20 cellular contexts compared by ENCODE assay signal in genomic region chr1:7983086-7983778, GRCh38. TPM values are rescaled to one million over a fixed set of nuclear protein-coding genes. Genes with fewer than 3 reads are reported as not detected.
DNase-seq lines count a peak whose midpoint lies in the region; ATAC-seq, FAIRE-seq and TF ChIP-seq lines count a peak whose summit lies in the region.
"Had no signal": no experiment of that assay in that cellular context is flagged by ENCODE, and none has a peak within 500 bp of the region (broad histone marks: within the 10 kb centered on the region; RNA-seq: fewer than 3 reads in every experiment).

No MANE protein-coding gene starts in this region.

- no peaks in the 10 kb centered on the region for H3K9me3 ChIP-seq in heart left ventricle
- no peaks in the 10 kb centered on the region for H3K9me3 ChIP-seq in right cardiac atrium (ENCODE audit: control insufficient read depth, low read length)
- H3K9me3 ChIP-seq in adrenal gland (replicated peaks in 1 of 3): no peaks in the 10 kb centered on the region
- no peaks in the 10 kb centered on the region for H3K9me3 ChIP-seq in right lobe of liver
- H3K9me3 ChIP-seq: HAP-1, tibial nerve had no signal

- H3K27me3 Mint-ChIP-seq in stimulated activated memory B cell treated with anti-CD40 and anti-IgM and Interleukin-4, amounts not matched to agents 10 μg/mL and 1 μg/mL and 100 μg/mL, for 72 hours: no peaks in the 10 kb centered on the region

- intact Hi-C loops in heart left ventricle (cut with DNase I) (loop anchor here in 9 of 10 donors (2.0 to 10.0 kb wide), 11 partner anchors 34 to 872 kb away; partner anchors contain the start of genes ERRFI1 (in 3 of the 9) and SLC45A1 (in 2 of the 9)), right cardiac atrium (cut with DNase I) (loop anchor here in 3 of 4 donors (5.0 to 10.0 kb wide), 3 partner anchors 34 to 332 kb away; partner anchors contain the start of gene SLC45A1 (in 3 of the 3)), adrenal gland (cut with DNase I) (loop anchor here (5.0 kb wide), 2 partner anchors 34 to 329 kb away; no protein-coding TSS in a partner anchor), right lobe of liver (cut with DNase I) (loop anchor here in 1 of 2 donors (5.0 kb wide), 1 partner anchor 364 kb away; no protein-coding TSS in a partner anchor)

- DNase-seq in heart left ventricle (peak in 1 of 5 donors; percentile 41), right cardiac atrium (no peak), adrenal gland (peak in 6 of 7 donors; percentile 42 to 71 (median 58)), right lobe of liver (peak; percentile 39 to 71 (median 61)), NOMO-1 (lab: John Stamatoyannopoulos, UW; ENCODE audit: unreplicated experiment in 2 of 2) (no peak), urothelium cell line (ENCODE audit: low spot score) (no peak)
- DNase-seq: activated naive CD4-positive, alpha-beta T cell; activated T-cell treated with anti-CD3 and anti-CD28 coated beads, Interleukin-2, amount 50 U/mL, for 72 hours; brain microvascular endothelial cell; CD8-positive, alpha-beta memory T cell; NCI-H1417 treated with DMSO at 0.1 percent for 48 hours; NCI-H2227 treated with DMSO at 0.1 percent for 48 hours; small intestine; stimulated activated CD4-positive, alpha-beta T cell treated with anti-CD3 and anti-CD28 coated beads, Interleukin-1b, Interleukin-23, amount 100 ng/mL, for 48 hours had no signal

- no peak for TF ChIP-seq CTCF in heart left ventricle (IDR thresholded peaks at IDR 0.05)
- no peak for TF ChIP-seq CTCF in adrenal gland (IDR thresholded peaks at IDR 0.05)
- no peak for TF ChIP-seq CTCF in right lobe of liver (IDR thresholded peaks at IDR 0.05)

- H3K4me1 ChIP-seq in heart left ventricle (peaks cover 0 to 24% (median 7%) of the 10 kb centered on the region in 12 donors), right cardiac atrium (ENCODE audit: control insufficient read depth, insufficient read depth, low read length) (peaks cover 1% of the 10 kb centered on the region), adrenal gland (replicated peaks in 1 of 2) (peaks cover 8 to 14% of the 10 kb centered on the region in 2 donors), right lobe of liver (peaks cover 0 to 27% (median 2%) of the 10 kb centered on the region in 4 donors)
- H3K4me1 ChIP-seq: HAP-1 had no signal

- FAIRE-seq in urothelium cell line (lab: Jason Lieb, UNC): no peak
- FAIRE-seq: HTR-8/SVneo, small intestine had no signal

- 86 to 91% (median 89%) methylated on average over 15 of the region's 15 CpGs for WGBS in heart left ventricle, 4 donors
- 92% methylated on average over 15 of the region's 15 CpGs for WGBS in right cardiac atrium
- WGBS in adrenal gland, 4 donors: 75 to 87% (median 80%) methylated on average over 11 to 15 of the region's 15 CpGs
- WGBS in right lobe of liver (ENCODE audit: insufficient coverage, low coverage, low lambda C conversion rate, missing lambda C conversion rate): 49% methylated on average over 12 of the region's 15 CpGs

- H3K4me3 ChIP-seq in heart left ventricle: no peak overlapping the region
- H3K4me3 ChIP-seq in right cardiac atrium (ENCODE audit: low read length): no peak overlapping the region
- no peak overlapping the region for H3K4me3 ChIP-seq in adrenal gland
- no peak overlapping the region for H3K4me3 ChIP-seq in right lobe of liver
- H3K4me3 ChIP-seq: HAP-1, tibial nerve had no signal

- TF ChIP-seq POLR2A in heart left ventricle (IDR thresholded peaks at IDR 0.05) (no peak), adrenal gland (IDR thresholded peaks at IDR 0.05) (no peak), right lobe of liver (IDR thresholded peaks at IDR 0.05) (no peak)

- H3K27ac ChIP-seq in heart left ventricle: no peak overlapping the region
- no peak overlapping the region for H3K27ac ChIP-seq in right cardiac atrium (ENCODE audit: low read length)
- peak overlapping the region in 3 of 5 donors; percentile 2 to 26 (median 20) for H3K27ac ChIP-seq in adrenal gland
- peak overlapping the region in 1 of 3 donors; percentile 18 for H3K27ac ChIP-seq in right lobe of liver

- peaks cover 59% of the 10 kb centered on the region for H3K36me3 Mint-ChIP-seq in stimulated activated memory B cell treated with anti-CD40 and anti-IgM and Interleukin-4, amounts not matched to agents 10 μg/mL and 1 μg/mL and 100 μg/mL, for 72 hours

- ATAC-seq in heart left ventricle (peak in 3 of 4 donors; percentile 57 to 77 (median 62)), right cardiac atrium (no peak), right lobe of liver (peak; percentile 57 to 81 (median 74)), HG03108 (IDR thresholded peaks at IDR 0.05; ENCODE audit: unreplicated experiment) (no peak)
- ATAC-seq in stimulated activated memory B cell treated with anti-CD40 and anti-IgM and Interleukin-4, amounts not matched to agents 10 μg/mL and 1 μg/mL and 100 μg/mL, for 72 hours: no peak

- H3K27me3 ChIP-seq in heart left ventricle: no peaks in the 10 kb centered on the region
- H3K27me3 ChIP-seq in right cardiac atrium (ENCODE audit: control insufficient read depth, insufficient read depth): no peaks in the 10 kb centered on the region
- no peaks in the 10 kb centered on the region for H3K27me3 ChIP-seq in adrenal gland
- H3K27me3 ChIP-seq in right lobe of liver: no peaks in the 10 kb centered on the region
- H3K27me3 ChIP-seq: brain microvascular endothelial cell, tibial nerve had no signal

- no peak overlapping the region for H3K4me3 Mint-ChIP-seq in stimulated activated memory B cell treated with anti-CD40 and anti-IgM and Interleukin-4, amounts not matched to agents 10 μg/mL and 1 μg/mL and 100 μg/mL, for 72 hours
- H3K4me3 Mint-ChIP-seq: activated T-cell treated with anti-CD3 and anti-CD28 coated beads, Interleukin-2, amount 50 U/mL, for 72 hours; T-helper 2 cell treated with Interferon-gamma antibody and Interleukin-4, amounts not matched to agents 5 μg/mL and 100 μg/mL, for 36 hours had no signal

- peak overlapping the region; percentile 17 for H3K27ac Mint-ChIP-seq in stimulated activated memory B cell treated with anti-CD40 and anti-IgM and Interleukin-4, amounts not matched to agents 10 μg/mL and 1 μg/mL and 100 μg/mL, for 72 hours
- H3K27ac Mint-ChIP-seq: T-helper 2 cell treated with Interferon-gamma antibody and Interleukin-4, amounts not matched to agents 5 μg/mL and 100 μg/mL, for 36 hours had no signal

- H3K36me3 ChIP-seq in heart left ventricle: peaks cover 0 to 87% (median 74%) of the 10 kb centered on the region in 9 donors
- peaks cover 0 to 54% of the 10 kb centered on the region in 2 donors for H3K36me3 ChIP-seq in adrenal gland (replicated peaks in 1 of 2)
- peaks cover 0 to 37% (median 18%) of the 10 kb centered on the region in 4 donors for H3K36me3 ChIP-seq in right lobe of liver

- no peaks in the 10 kb centered on the region for H3K9me3 Mint-ChIP-seq in stimulated activated memory B cell treated with anti-CD40 and anti-IgM and Interleukin-4, amounts not matched to agents 10 μg/mL and 1 μg/mL and 100 μg/mL, for 72 hours
- H3K9me3 Mint-ChIP-seq: activated T-cell treated with anti-CD3 and anti-CD28 coated beads, Interleukin-2, amount 50 U/mL, for 72 hours; CD8-positive, alpha-beta memory T cell; T-helper 2 cell treated with Interferon-gamma antibody and Interleukin-4, amounts not matched to agents 5 μg/mL and 100 μg/mL, for 36 hours had no signal

- H3K4me1 Mint-ChIP-seq in stimulated activated memory B cell treated with anti-CD40 and anti-IgM and Interleukin-4, amounts not matched to agents 10 μg/mL and 1 μg/mL and 100 μg/mL, for 72 hours: peaks cover 13% of the 10 kb centered on the region

RNA-seq across cellular contexts. Expression of gene PARK7, which starts 21.7 kb away (rescaled TPM):
- 100 to 1,000 TPM; 275 to 406 (median 345) TPM for total RNA-seq in heart left ventricle
- polyA plus RNA-seq in heart left ventricle: 100 to 1,000 TPM; 342 to 550 TPM
- total RNA-seq in right cardiac atrium: 100 to 1,000 TPM; 302 to 323 (median 314) TPM
- polyA plus RNA-seq in right cardiac atrium: 501 TPM
- total RNA-seq in adrenal gland: 100 to 1,000 TPM; 266 to 478 (median 362) TPM
- 100 to 1,000 TPM; 274 to 697 (median 537) TPM for polyA plus RNA-seq in adrenal gland
- total RNA-seq in right lobe of liver: 100 to 1,000 TPM; 144 to 218 (median 173) TPM

RNA-seq across cellular contexts. Expression of gene TNFRSF9, which starts 42.6 kb away (rescaled TPM):
- total RNA-seq in heart left ventricle: 1 to 10 TPM in 1 of 9 donors, under 1 TPM in 2, not detected in 6; 0.05 to 1.9 (median 0.68) TPM
- polyA plus RNA-seq in heart left ventricle: under 1 TPM in 1 of 2 donors, not detected in 1; 0.04 TPM
- not detected for total RNA-seq in right cardiac atrium
- 0.07 TPM for polyA plus RNA-seq in right cardiac atrium
- under 1 TPM in 4 of 8 donors, not detected in 4; 0.11 to 0.83 (median 0.51) TPM for total RNA-seq in adrenal gland
- under 1 TPM; 0.03 to 0.15 (median 0.08) TPM for polyA plus RNA-seq in adrenal gland
- under 1 TPM in 4 of 6 experiments, not detected in 2; 0.06 to 0.22 (median 0.10) TPM for total RNA-seq in right lobe of liver

RNA-seq across cellular contexts. Expression of gene ERRFI1, which starts 42.9 kb away (rescaled TPM):
- total RNA-seq in heart left ventricle (10 to 100 TPM in 5 of 9 donors, 1 to 10 TPM in 4; 6.2 to 16.1 (median 12.0) TPM), right cardiac atrium (10 to 100 TPM in 3 of 4 donors, 1 to 10 TPM in 1; 9.8 to 16.9 (median 15.0) TPM), adrenal gland (10 to 100 TPM; 16.0 to 71.5 (median 29.0) TPM), right lobe of liver (100 to 1,000 TPM; 109 to 539 (median 214) TPM)
- polyA plus RNA-seq in heart left ventricle (10 to 100 TPM in 1 of 2 donors, 1 to 10 TPM in 1; 3.8 to 26.0 TPM), right cardiac atrium (12.8 TPM), adrenal gland (10 to 100 TPM; 14.4 to 29.8 (median 16.0) TPM)

Comparison
In these comparisons a context has a peak if more than half of its experiments do, and no peak if none do; other contexts are left out.
1. ATAC-seq: peak in heart left ventricle (3 of 4) and right lobe of liver (4 of 4); none in right cardiac atrium (0 of 2), stimulated activated memory B cell treated with anti-CD40 and anti-IgM and Interleukin-4, amounts not matched to agents 10 μg/mL and 1 μg/mL and 100 μg/mL, for 72 hours (single experiment) and HG03108 (single experiment).
2. DNase-seq: peak in adrenal gland (6 of 7) and right lobe of liver (3 of 3); none in right cardiac atrium (0 of 3), NOMO-1 (0 of 2) and urothelium cell line (single experiment).
3. H3K27ac ChIP-seq: peak in adrenal gland (3 of 5); none in heart left ventricle (0 of 12) and right cardiac atrium (single experiment).